ENCODE assay signal across 7 cellular contexts in genomic region chr1:224592636-224593579, GRCh38. TPM values are rescaled to one million over a fixed set of nuclear protein-coding genes. Genes with fewer than 3 reads are reported as not detected.
DNase-seq lines count a peak whose midpoint lies in the region; ATAC-seq, FAIRE-seq and TF ChIP-seq lines count a peak whose summit lies in the region.

No MANE protein-coding gene starts in this region.

- no TSS peak for BruUV-seq in MCF 10A (replicated peaks; lab: Mats Ljungman, UMichigan)

- no peak overlapping the region for H3K27ac Mint-ChIP-seq in MCF 10A (ENCODE audit: low read depth, unreplicated experiment)

- H3K36me3 Mint-ChIP-seq in MCF 10A (ENCODE audit: insufficient read depth, unreplicated experiment) = no peaks in the 10 kb centered on the region

- POLR2A ChIA-PET in MCF 10A (lab: Yijun Ruan, JAX) = no interaction called here

- CTCF ChIA-PET in MCF 10A (lab: Yijun Ruan, JAX) = interaction anchor here (0.6 to 3.0 kb wide), 12 partner anchors 11 to 1769 kb away, joined by 3 to 22 read pairs (median 4); partner anchors contain the start of gene CNIH3

- H3K4me1 Mint-ChIP-seq in MCF 10A (ENCODE audit: insufficient read depth, unreplicated experiment) = peaks cover 15% of the 10 kb centered on the region

- H3K27me3 Mint-ChIP-seq in MCF 10A (ENCODE audit: insufficient read depth, unreplicated experiment) = no peaks in the 10 kb centered on the region

- DNase-seq in MV-4-11 (lab: John Stamatoyannopoulos, UW) = peak; percentile 79
- peak; percentile 86 for DNase-seq in MCF 10A (ENCODE audit: unreplicated experiment)
- DNase-seq in skeletal muscle cell (ENCODE audit: low read depth) = peak; percentile 72
- no peak for DNase-seq in frontal cortex (ENCODE audit: low spot score in 2 of 2)
- DNase-seq in G401 (ENCODE audit: low spot score) = no peak
- no peak for DNase-seq in cortex of kidney (lab: John Stamatoyannopoulos, UW)

- no peak overlapping the region for H3K4me3 Mint-ChIP-seq in MCF 10A (ENCODE audit: unreplicated experiment)

- no peaks in the 10 kb centered on the region for H3K9me3 Mint-ChIP-seq in MCF 10A (ENCODE audit: unreplicated experiment)

- no peak for FAIRE-seq in frontal cortex (lab: Jason Lieb, UNC)

- no peak overlapping the region for H3K4me3 ChIP-seq in skeletal muscle cell (ENCODE audit: low read depth, low read length)

- peak; percentile 54 for ATAC-seq in GM18861 (IDR thresholded peaks at IDR 0.05; ENCODE audit: unreplicated experiment)

- no peak for TF ChIP-seq CTCF in MCF 10A (IDR thresholded peaks at IDR 0.05; ENCODE audit: unreplicated experiment)

- intact Hi-C loops in MCF 10A (cut with micrococcal nuclease) = loop anchor here (2.0 kb wide), 1 partner anchor 28 kb away; no protein-coding TSS in a partner anchor

- in situ Hi-C loops in G401 (cut with HindIII; ENCODE audit: low sequenced_read_pairs) = no loop called here

RNA-seq across cellular contexts. Expression of gene CNIH3, which starts 23.2 kb away (rescaled TPM):
- total RNA-seq in MCF 10A (2022) = 3.4 and 3.6 TPM in 2 replicates
- 44.0 TPM for total RNA-seq in frontal cortex
- total RNA-seq in G401 (2014; rRNA removed; shearing (Covaris generic)) = 3.2 and 3.9 TPM in 2 replicates

Comparison
In these comparisons a context has a peak if more than half of its experiments do, and no peak if none do; other contexts are left out.
1. DNase-seq: peak in MV-4-11 (single experiment), MCF 10A (single experiment) and skeletal muscle cell (single experiment); none in frontal cortex (0 of 2), G401 (single experiment) and cortex of kidney (single experiment).